28 cellular contexts compared by ENCODE assay signal in genomic region chr4:24364852-24365251, GRCh38.
"Had no signal": no experiment of that assay in that cellular context is flagged by ENCODE, and none has a peak within 500 bp of the region (broad histone marks: within the 10 kb centered on the region; RNA-seq: fewer than 3 reads in every experiment).

No MANE protein-coding gene starts in this region.

- H3K4me3 Mint-ChIP-seq: stimulated activated effector memory CD8-positive, alpha-beta T cell treated with anti-CD3 and anti-CD28 coated beads, Interleukin-12 subunit alpha, Interleukin-12 subunit beta, amount 100 ng/mL, for 72 hours; stimulated activated memory B cell treated with anti-CD40 and anti-IgM and Interleukin-4, amounts not matched to agents 10 μg/mL and 1 μg/mL and 100 μg/mL, for 72 hours; stimulated activated naive B cell treated with anti-CD40 and anti-IgM and Interleukin-4, amounts not matched to agents 10 μg/mL and 1 μg/mL and 100 μg/mL, for 72 hours; stimulated activated naive CD8-positive, alpha-beta T cell treated with anti-CD3 and anti-CD28 coated beads, Interleukin-15, amount 100 ng/mL, for 72 hours; stimulated activated naive CD8-positive, alpha-beta T cell treated with anti-CD3 and anti-CD28 coated beads, Interleukin-15, Interleukin-2, amounts not matched to agents 100 ng/mL and 50 ng/mL, for 24 hours; type B pancreatic cell had no signal

- H3K4me3 ChIP-seq: stomach, suprapubic skin, testis, thoracic aorta, thyroid gland, tibial artery, tibial nerve, transverse colon, upper lobe of left lung, upper lobe of right lung, uterus, vagina had no signal

- H3K27ac ChIP-seq: stomach, suprapubic skin, testis, thoracic aorta, thyroid gland, tibial artery, tibial nerve, transverse colon, upper lobe of left lung, upper lobe of right lung, uterus, vagina had no signal

- ATAC-seq: stimulated activated effector memory CD8-positive, alpha-beta T cell treated with anti-CD3 and anti-CD28 coated beads, Interleukin-12 subunit alpha, Interleukin-12 subunit beta, amount 100 ng/mL, for 72 hours; stimulated activated memory B cell treated with anti-CD40 and anti-IgM and Interleukin-4, amounts not matched to agents 10 μg/mL and 1 μg/mL and 100 μg/mL, for 72 hours; stimulated activated naive B cell treated with anti-CD40 and anti-IgM and Interleukin-4, amounts not matched to agents 10 μg/mL and 1 μg/mL and 100 μg/mL, for 72 hours; stimulated activated naive CD8-positive, alpha-beta T cell treated with anti-CD3 and anti-CD28 coated beads, Interleukin-15, amount 100 ng/mL, for 72 hours; stimulated activated naive CD8-positive, alpha-beta T cell treated with anti-CD3 and anti-CD28 coated beads, Interleukin-15, Interleukin-2, amounts not matched to agents 100 U/mL and 50 U/mL, for 24 hours; upper lobe of right lung had no signal

- H3K4me1 ChIP-seq: suprapubic skin, testis, tibial artery, tibial nerve, transverse colon, upper lobe of left lung, upper lobe of right lung, uterus, vagina had no signal

- H3K4me1 Mint-ChIP-seq: stimulated activated effector memory CD8-positive, alpha-beta T cell treated with anti-CD3 and anti-CD28 coated beads, Interleukin-12 subunit alpha, Interleukin-12 subunit beta, amount 100 ng/mL, for 72 hours; stimulated activated memory B cell treated with anti-CD40 and anti-IgM and Interleukin-4, amounts not matched to agents 10 μg/mL and 1 μg/mL and 100 μg/mL, for 72 hours; stimulated activated naive B cell treated with anti-CD40 and anti-IgM and Interleukin-4, amounts not matched to agents 10 μg/mL and 1 μg/mL and 100 μg/mL, for 72 hours; stimulated activated naive CD8-positive, alpha-beta T cell treated with anti-CD3 and anti-CD28 coated beads, Interleukin-15, amount 100 ng/mL, for 72 hours had no signal

- H3K27me3 ChIP-seq: stomach, suprapubic skin, testis, thyroid gland, tibial artery, tibial nerve, transverse colon, upper lobe of left lung, upper lobe of right lung, uterus, vagina had no signal

- H3K36me3 Mint-ChIP-seq: stimulated activated effector memory CD8-positive, alpha-beta T cell treated with anti-CD3 and anti-CD28 coated beads, Interleukin-12 subunit alpha, Interleukin-12 subunit beta, amount 100 ng/mL, for 72 hours; stimulated activated memory B cell treated with anti-CD40 and anti-IgM and Interleukin-4, amounts not matched to agents 10 μg/mL and 1 μg/mL and 100 μg/mL, for 72 hours; stimulated activated naive B cell treated with anti-CD40 and anti-IgM and Interleukin-4, amounts not matched to agents 10 μg/mL and 1 μg/mL and 100 μg/mL, for 72 hours; type B pancreatic cell had no signal

- H3K36me3 ChIP-seq: stomach, suprapubic skin, thoracic aorta, thyroid gland, tibial artery, tibial nerve, transverse colon, upper lobe of left lung, upper lobe of right lung, uterus, vagina had no signal

- H3K27me3 Mint-ChIP-seq: stimulated activated memory B cell treated with anti-CD40 and anti-IgM and Interleukin-4, amounts not matched to agents 10 μg/mL and 1 μg/mL and 100 μg/mL, for 72 hours; stimulated activated naive CD8-positive, alpha-beta T cell treated with anti-CD3 and anti-CD28 coated beads, Interleukin-15, amount 100 ng/mL, for 72 hours; stimulated activated naive CD8-positive, alpha-beta T cell treated with anti-CD3 and anti-CD28 coated beads, Interleukin-15, Interleukin-2, amounts not matched to agents 100 ng/mL and 50 ng/mL, for 24 hours; type B pancreatic cell had no signal

- H3K9me3 Mint-ChIP-seq: stimulated activated memory B cell treated with anti-CD40 and anti-IgM and Interleukin-4, amounts not matched to agents 10 μg/mL and 1 μg/mL and 100 μg/mL, for 72 hours; stimulated activated naive B cell treated with anti-CD40 and anti-IgM and Interleukin-4, amounts not matched to agents 10 μg/mL and 1 μg/mL and 100 μg/mL, for 72 hours; stimulated activated naive CD8-positive, alpha-beta T cell treated with anti-CD3 and anti-CD28 coated beads, Interleukin-15, amount 100 ng/mL, for 72 hours; stimulated activated naive CD8-positive, alpha-beta T cell treated with anti-CD3 and anti-CD28 coated beads, Interleukin-15, Interleukin-2, amounts not matched to agents 100 ng/mL and 50 ng/mL, for 24 hours; type B pancreatic cell had no signal

- H3K27ac Mint-ChIP-seq: stimulated activated effector memory CD8-positive, alpha-beta T cell treated with anti-CD3 and anti-CD28 coated beads, Interleukin-12 subunit alpha, Interleukin-12 subunit beta, amount 100 ng/mL, for 72 hours; stimulated activated memory B cell treated with anti-CD40 and anti-IgM and Interleukin-4, amounts not matched to agents 10 μg/mL and 1 μg/mL and 100 μg/mL, for 72 hours; stimulated activated naive B cell treated with anti-CD40 and anti-IgM and Interleukin-4, amounts not matched to agents 10 μg/mL and 1 μg/mL and 100 μg/mL, for 72 hours; stimulated activated naive CD8-positive, alpha-beta T cell treated with anti-CD3 and anti-CD28 coated beads, Interleukin-15, amount 100 ng/mL, for 72 hours; stimulated activated naive CD8-positive, alpha-beta T cell treated with anti-CD3 and anti-CD28 coated beads, Interleukin-15, Interleukin-2, amounts not matched to agents 100 ng/mL and 50 ng/mL, for 24 hours; type B pancreatic cell had no signal

- H3K9me3 ChIP-seq: stomach, suprapubic skin, testis, thoracic aorta, thyroid gland, tibial artery, tibial nerve, transverse colon, upper lobe of left lung, upper lobe of right lung, uterus, vagina had no signal

- DNase-seq: stimulated activated CD4-positive, alpha-beta T cell treated with anti-CD3 and anti-CD28 coated beads, Interleukin-2, amount 100 ng/mL, for 48 hours; stimulated activated CD4-positive, alpha-beta T cell treated with anti-CD3 and anti-CD28 coated beads, Interleukin-4, amount 100 ng/mL, for 1 hour; stimulated activated CD4-positive, alpha-beta T cell treated with anti-CD3 and anti-CD28 coated beads, Interleukin-4, amount 100 ng/mL, for 24 hours; stimulated activated CD4-positive, alpha-beta T cell treated with anti-CD3 and anti-CD28 coated beads, Interleukin-4, amount 100 ng/mL, for 4 hours; stimulated activated CD8-positive, alpha-beta memory T cell treated with anti-CD3 and anti-CD28 coated beads, Interleukin-4, amount 100 ng/mL, for 48 hours; stimulated activated naive B cell treated with anti-CD40 and anti-IgM and Interleukin-4, amounts not matched to agents 10 μg/mL and 1 μg/mL and 100 μg/mL, for 72 hours; stimulated activated naive CD4-positive, alpha-beta T cell; stimulated activated naive CD4-positive, alpha-beta T cell treated with Interleukin-2 at 50 U/mL for 16 hours; stimulated activated naive CD8-positive, alpha-beta T cell treated with anti-CD3 and anti-CD28 coated beads, Interleukin-15, amount 100 ng/mL, for 72 hours; stimulated activated naive CD8-positive, alpha-beta T cell treated with anti-CD3 and anti-CD28 coated beads, Interleukin-15, Interleukin-2, amounts not matched to agents 100 U/mL and 50 U/mL, for 24 hours; stomach; substantia nigra; testis; thyroid gland; tibial artery; transverse colon; trophoblast cell; upper lobe of left lung; upper lobe of right lung; uterus had no signal
